28 cellular contexts compared by ENCODE assay signal in the genomic region with DNA sequence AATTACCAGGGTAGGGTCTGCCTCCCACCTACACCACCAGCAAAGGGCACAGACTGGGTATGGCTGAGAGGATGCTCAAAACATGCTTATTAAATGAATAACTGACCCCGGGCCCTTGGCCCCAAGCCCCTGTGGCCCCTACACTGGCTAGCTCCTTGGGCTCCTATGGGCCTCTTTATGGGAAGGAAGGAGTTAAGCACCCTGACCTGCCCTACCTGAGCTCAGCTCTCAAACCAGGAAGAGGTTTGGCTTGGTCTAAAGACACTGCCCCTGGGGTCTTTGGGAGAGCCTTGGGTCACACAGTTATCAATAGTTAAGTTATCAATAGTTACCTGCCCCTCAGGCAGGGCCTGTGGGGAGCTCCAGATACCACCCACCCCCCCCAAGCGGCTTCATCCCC. TPM values are rescaled to one million over a fixed set of nuclear protein-coding genes. Genes with fewer than 3 reads are reported as not detected.
DNase-seq lines count a peak whose midpoint lies in the region; ATAC-seq and TF ChIP-seq lines count a peak whose summit lies in the region.
"Had no signal": no experiment of that assay in that cellular context is flagged by ENCODE, and none has a peak within 500 bp of the region (broad histone marks: within the 10 kb centered on the region; RNA-seq: fewer than 3 reads in every experiment).

No MANE protein-coding gene starts in this region.

- ATAC-seq in mucosa of descending colon (peak; percentile 63), GM19328 (IDR thresholded peaks at IDR 0.05; ENCODE audit: unreplicated experiment) (no peak), HG03469 (IDR thresholded peaks at IDR 0.05; ENCODE audit: unreplicated experiment) (no peak)
- ATAC-seq: K562; stimulated activated naive CD8-positive, alpha-beta T cell treated with anti-CD3 and anti-CD28 coated beads, Interleukin-15, amount 100 ng/mL, for 72 hours had no signal

- H3K23ac ChIP-seq in trophoblast cell (ENCODE audit: low read length) = no peak overlapping the region

- H3K9me3 ChIP-seq in ES-I3 (ENCODE audit: control insufficient read depth, insufficient read depth, low read length) (no peaks in the 10 kb centered on the region), NT2/D1 (ENCODE audit: insufficient read depth, low read length) (no peaks in the 10 kb centered on the region), mucosa of descending colon (no peaks in the 10 kb centered on the region), smooth muscle cell (replicated peaks; ENCODE audit: low read depth) (no peaks in the 10 kb centered on the region), trophoblast cell (ENCODE audit: insufficient read depth, low read depth, low read length) (peaks cover 3% of the 10 kb centered on the region)
- H3K9me3 ChIP-seq: breast epithelium, lower lobe of right lung, tibial artery had no signal

- no peaks in the 10 kb centered on the region for H3F3A ChIP-seq in smooth muscle cell (ENCODE audit: low read depth)

- whole genome bisulfite sequencing in smooth muscle cell (ENCODE audit: low lambda C conversion rate) = 84% methylated on average over 2 of the region's 2 CpGs
- no CpG with 5 or more reads among the region's 2 CpGs for WGBS in trophoblast cell (ENCODE audit: extremely low coverage, insufficient coverage, insufficient read length)

- no peak overlapping the region for H3K4ac ChIP-seq in trophoblast cell (ENCODE audit: low read depth, low read length)

- H3K4me1 ChIP-seq in ES-I3 (ENCODE audit: insufficient read depth, low read length) (peaks cover 10% of the 10 kb centered on the region), NT2/D1 (ENCODE audit: insufficient read depth, insufficient read length) (peaks cover 19% of the 10 kb centered on the region), mucosa of descending colon (ENCODE audit: low read depth) (peaks cover 10% of the 10 kb centered on the region), smooth muscle cell (ENCODE audit: low read depth) (no peaks in the 10 kb centered on the region), trophoblast cell (ENCODE audit: control insufficient read depth in 1 of 2, insufficient read depth in 2 of 2, low read length in 2 of 2) (peaks cover 13 to 15% of the 10 kb centered on the region in 2 experiments)
- H3K4me1 ChIP-seq: breast epithelium had no signal

- H4K20me1 ChIP-seq in smooth muscle cell (ENCODE audit: low read depth) = no peaks in the 10 kb centered on the region

- H3K4me3 ChIP-seq in NT2/D1 (ENCODE audit: insufficient read length, low read depth) = no peak overlapping the region
- peak overlapping the region; percentile 57 for H3K4me3 ChIP-seq in mucosa of descending colon
- peak overlapping the region; percentile 46 for H3K4me3 ChIP-seq in smooth muscle cell
- H3K4me3 ChIP-seq in trophoblast cell (ENCODE audit: low read depth, low read length) = no peak overlapping the region
- H3K4me3 ChIP-seq: breast epithelium, K562, lower lobe of right lung, tibial artery had no signal

- H3K14ac ChIP-seq in trophoblast cell (ENCODE audit: low read length) = no peak overlapping the region

- no peak overlapping the region for H3K18ac ChIP-seq in trophoblast cell (ENCODE audit: low read length)

- H3K36me3 ChIP-seq in ES-I3 (ENCODE audit: insufficient read depth, low read length) = no peaks in the 10 kb centered on the region
- H3K36me3 ChIP-seq in NT2/D1 (ENCODE audit: insufficient read depth, insufficient read length, low read length) = no peaks in the 10 kb centered on the region
- no peaks in the 10 kb centered on the region for H3K36me3 ChIP-seq in mucosa of descending colon (ENCODE audit: low read depth)
- no peaks in the 10 kb centered on the region for H3K36me3 ChIP-seq in smooth muscle cell (ENCODE audit: low read depth)
- H3K36me3 ChIP-seq in trophoblast cell (ENCODE audit: control insufficient read depth in 1 of 2, insufficient read depth in 2 of 2, low read length in 2 of 2) = no peaks in the 10 kb centered on the region
- H3K36me3 ChIP-seq: breast epithelium, lower lobe of right lung, tibial artery had no signal

- H2BK5ac ChIP-seq in trophoblast cell (ENCODE audit: low read depth, low read length, poor library complexity) = no peak overlapping the region

- H3K79me1 ChIP-seq in trophoblast cell (ENCODE audit: low read length) = no peaks in the 10 kb centered on the region

- no peak overlapping the region for H4K91ac ChIP-seq in trophoblast cell (ENCODE audit: low read depth, low read length)

- H3K9ac ChIP-seq in ES-I3 (ENCODE audit: low read depth, low read length) (peak overlapping the region; percentile 72; the same call in 1 of the 2 replicates), NT2/D1 (ENCODE audit: insufficient read length, low read depth) (peak overlapping the region; percentile 76), smooth muscle cell (ENCODE audit: low read depth) (no peak overlapping the region), trophoblast cell (ENCODE audit: low read length) (no peak overlapping the region)

- H2AFZ ChIP-seq in smooth muscle cell (ENCODE audit: low read depth) (no peak overlapping the region), trophoblast cell (ENCODE audit: insufficient read depth, low read length, poor library complexity) (no peak overlapping the region)

- intact Hi-C loops in mucosa of descending colon (cut with DNase I, micrococcal nuclease) = no loop called here

- no peak overlapping the region for H4K12ac ChIP-seq in trophoblast cell (ENCODE audit: low read depth, low read length)

- no peak overlapping the region for H3K27ac ChIP-seq in smooth muscle cell (ENCODE audit: low read depth)
- H3K27ac ChIP-seq in trophoblast cell (ENCODE audit: low read depth, low read length) = no peak overlapping the region
- H3K27ac ChIP-seq: breast epithelium, C4-2B, lower lobe of right lung, tibial artery had no signal

- DNase-seq in NT2/D1 (ENCODE audit: low read depth, low spot score) (no peak), mucosa of descending colon (peak in 2 of 3 donors; percentile 57 to 72), smooth muscle cell (lab: John Stamatoyannopoulos, UW; ENCODE audit: unreplicated experiment) (no peak), trophoblast cell (no peak)
- DNase-seq: activated CD4-positive, alpha-beta T cell treated with anti-CD3 and anti-CD28 coated beads, Interleukin-2, amount 50 U/mL, for 4 hours; effector CD8-positive, alpha-beta T cell; erythroblast; glutamatergic neuron; lower lobe of right lung; NCI-H1417 treated with DMSO at 0.1 percent for 48 hours; NCI-H2081 treated with DMSO at 0.1 percent for 48 hours; NCI-H345; RPMI8226; stimulated activated CD4-positive, alpha-beta T cell treated with anti-CD3 and anti-CD28 coated beads, Interleukin-1b, Interleukin-23, amount 100 ng/mL, for 48 hours; stimulated activated CD8-positive, alpha-beta memory T cell treated with anti-CD3 and anti-CD28 coated beads, Interleukin-4, amount 100 ng/mL, for 48 hours; stimulated activated naive CD8-positive, alpha-beta T cell treated with anti-CD3 and anti-CD28 coated beads, Interleukin-15, amount 100 ng/mL, for 72 hours had no signal

- H2AK5ac ChIP-seq in trophoblast cell (ENCODE audit: low read length) = no peak overlapping the region

- H4K8ac ChIP-seq in trophoblast cell (ENCODE audit: low read depth, low read length) = no peak overlapping the region

- no peak overlapping the region for H3K4me2 ChIP-seq in smooth muscle cell
- no peak overlapping the region for H3K4me2 ChIP-seq in trophoblast cell (ENCODE audit: low read length)

- H2BK120ac ChIP-seq in trophoblast cell (ENCODE audit: insufficient read depth, low read length, poor library complexity) = no peak overlapping the region

- TF ChIP-seq CTCF in mucosa of descending colon (IDR thresholded peaks at IDR 0.05) = no peak
- no peak for TF ChIP-seq CTCF in smooth muscle cell (IDR thresholded peaks at IDR 0.05; ENCODE audit: borderline replicate concordance, insufficient read depth, poor library complexity, severe bottlenecking)

- no peak overlapping the region for H2BK12ac ChIP-seq in trophoblast cell (ENCODE audit: low read length)

- H3K27me3 ChIP-seq in NT2/D1 (ENCODE audit: insufficient read depth, insufficient read length) (peaks cover 18% of the 10 kb centered on the region), smooth muscle cell (ENCODE audit: low read depth) (peaks cover 64% of the 10 kb centered on the region), trophoblast cell (ENCODE audit: insufficient read depth, low read length) (no peaks in the 10 kb centered on the region)

- H3K79me2 ChIP-seq in smooth muscle cell (ENCODE audit: low read depth) (no peaks in the 10 kb centered on the region), trophoblast cell (ENCODE audit: control insufficient read depth, insufficient read depth, low read length, poor library complexity) (no peaks in the 10 kb centered on the region)

RNA-seq across cellular contexts. Expression of a gene that starts 1.2 kb away (rescaled TPM):
- total RNA-seq in mucosa of descending colon (100 to 1,000 TPM in 2 of 3 donors, 10 to 100 TPM in 1; 81.7 to 229 (median 141) TPM), smooth muscle cell (not detected in 2 replicates)
- not detected in 2 replicates for polyA plus RNA-seq in smooth muscle cell
- polyA plus RNA-seq in trophoblast cell (2013) = 0.61 and 1.4 TPM in 2 replicates
- total RNA-seq: K562; pulmonary artery endothelial cell; SK-MEL-5; skeletal muscle tissue; T-helper 1 cell treated with Interleukin-12 subunit alpha and Interleukin-12 subunit beta and Interleukin-4 antibody, amounts not matched to agents 30 ng/mL and 1 ng/mL, for 36 hours had no signal

RNA-seq across cellular contexts. Expression of a gene that starts 4.0 kb away (rescaled TPM):
- total RNA-seq in mucosa of descending colon (under 1 TPM in 1 of 3 donors, not detected in 2; 0.06 TPM), smooth muscle cell (not detected in 2 replicates)
- not detected in 2 replicates for polyA plus RNA-seq in smooth muscle cell
- 0.05 and 0.06 TPM in 2 replicates for polyA plus RNA-seq in trophoblast cell (2013)
- total RNA-seq: breast epithelium; K562; kidney epithelial cell; lower lobe of right lung; pulmonary artery endothelial cell; SK-MEL-5; T-helper 1 cell treated with Interleukin-12 subunit alpha and Interleukin-12 subunit beta and Interleukin-4 antibody, amounts not matched to agents 30 ng/mL and 1 ng/mL, for 36 hours had no signal
- polyA plus RNA-seq: K562 had no signal

Comparison
In these comparisons a context has a peak if more than half of its experiments do, and no peak if none do; other contexts are left out.
1. H3K9ac ChIP-seq: peak in ES-I3 (single experiment) and NT2/D1 (single experiment); none in smooth muscle cell (single experiment) and trophoblast cell (single experiment).
2. DNase-seq: peak in mucosa of descending colon (2 of 3); none in NT2/D1 (single experiment), smooth muscle cell (single experiment) and trophoblast cell (0 of 2).
3. H3K4me3 ChIP-seq: peak in mucosa of descending colon (single experiment) and smooth muscle cell (single experiment); none in NT2/D1 (single experiment) and trophoblast cell (single experiment).
4. RNA of a gene that starts 1.2 kb away (total RNA-seq): 81.7 to 229 TPM in mucosa of descending colon; not detected in smooth muscle cell; every median in the first group is over 10 times any median in the second.